13 cellular contexts compared by ENCODE assay signal in genomic region chr19:17610384-17610783, GRCh38. TPM values are rescaled to one million over a fixed set of nuclear protein-coding genes. Genes with fewer than 3 reads are reported as not detected.
DNase-seq lines count a peak whose midpoint lies in the region; ATAC-seq, FAIRE-seq and TF ChIP-seq lines count a peak whose summit lies in the region.
"Had no signal": no experiment of that assay in that cellular context is flagged by ENCODE, and none has a peak within 500 bp of the region (broad histone marks: within the 10 kb centered on the region; RNA-seq: fewer than 3 reads in every experiment).

No MANE protein-coding gene starts in this region.

- TF ChIP-seq POLR2A in HepG2 (IDR thresholded peaks at IDR 0.05; ENCODE audit: insufficient read depth in 1 of 2, low read depth in 2 of 2, low read length in 2 of 2) (no peak), right lobe of liver (IDR thresholded peaks at IDR 0.05) (no peak)

- no peak overlapping the region for H2AFZ ChIP-seq in HepG2 (ENCODE audit: low read length)

- no peak for TF ChIP-seq RAD21 in HepG2 (CRISPR knock-in tag; IDR thresholded peaks at IDR 0.05)

- TF ChIP-seq CTCF in HepG2 (CRISPR knock-in tag; IDR thresholded peaks at IDR 0.05) (no peak), right lobe of liver (IDR thresholded peaks at IDR 0.05) (no peak), epithelial cell of esophagus (IDR thresholded peaks at IDR 0.05; ENCODE audit: insufficient read depth, low read depth, low read length, missing control alignments) (no peak)

- H4K20me1 ChIP-seq in HepG2 (ENCODE audit: insufficient read depth, low read length): no peaks in the 10 kb centered on the region

- no peak overlapping the region for H3K9ac ChIP-seq in HepG2 (ENCODE audit: insufficient read depth, low read depth, low read length)

- CTCF ChIA-PET in HepG2 (lab: Yijun Ruan, JAX; ENCODE audit: low intra/inter-chr PET ratio, low total read pairs): no interaction called here

- H3K79me2 ChIP-seq in HepG2 (ENCODE audit: insufficient read depth, low read length): no peaks in the 10 kb centered on the region

- POLR2A ChIA-PET in HepG2 (lab: Yijun Ruan, JAX): no interaction called here

- H3K9me3 ChIP-seq in HepG2 (ENCODE audit: low read length): no peaks in the 10 kb centered on the region
- H3K9me3 ChIP-seq in right lobe of liver: no peaks in the 10 kb centered on the region
- no peaks in the 10 kb centered on the region for H3K9me3 ChIP-seq in T-helper 17 cell (ENCODE audit: control insufficient read depth, low read length, poor library complexity, severe bottlenecking)

- H3K4me2 ChIP-seq in HepG2 (ENCODE audit: low read depth, low read length): no peak overlapping the region

- peak overlapping the region in 1 of 3 experiments; percentile 20; a peak in 1 of 6 replicates for H3K4me3 ChIP-seq in HepG2 (replicated peaks in 1 of 3; ENCODE audit: insufficient read depth in 1 of 3, low read depth in 2 of 3, low read length in 3 of 3)
- no peak overlapping the region for H3K4me3 ChIP-seq in right lobe of liver
- H3K4me3 ChIP-seq in epithelial cell of esophagus (ENCODE audit: low read length): no peak overlapping the region

- peaks cover 19% of the 10 kb centered on the region for H3K27me3 Mint-ChIP-seq in T-helper 17 cell

- peaks cover 15% of the 10 kb centered on the region for H3K4me1 Mint-ChIP-seq in T-helper 17 cell

- no peak overlapping the region for H3K4me3 Mint-ChIP-seq in T-helper 17 cell
- H3K4me3 Mint-ChIP-seq: activated T-cell treated with anti-CD3 and anti-CD28 coated beads, Interleukin-2, amount 50 U/mL, for 4 hours; immature natural killer cell had no signal

- H3K36me3 Mint-ChIP-seq in T-helper 17 cell (ENCODE audit: low read depth): peaks cover 6% of the 10 kb centered on the region
- H3K36me3 Mint-ChIP-seq: immature natural killer cell, naive B cell had no signal

- peak; percentile 60 for FAIRE-seq in HepG2 (lab: Jason Lieb, UNC)

- no TSS peak for BruUV-seq in HepG2 (replicated peaks; lab: Mats Ljungman, UMichigan)

- no peaks in the 10 kb centered on the region for H3K36me3 ChIP-seq in HepG2 (replicated peaks in 1 of 2; ENCODE audit: control insufficient read depth in 1 of 2, insufficient read depth in 2 of 2, low read length in 2 of 2)
- no peaks in the 10 kb centered on the region for H3K36me3 ChIP-seq in right lobe of liver

- H3K4me1 ChIP-seq in HepG2 (ENCODE audit: insufficient read depth, low read length): peaks cover 28% of the 10 kb centered on the region
- peaks cover 0 to 9% (median 0%) of the 10 kb centered on the region in 4 donors for H3K4me1 ChIP-seq in right lobe of liver

- H3K27me3 ChIP-seq in HepG2 (ENCODE audit: control insufficient read depth in 1 of 2, insufficient read depth in 2 of 2, low read length in 2 of 2) (no peaks in the 10 kb centered on the region), right lobe of liver (no peaks in the 10 kb centered on the region)

- TF ChIP-seq EP300 in HepG2 (IDR thresholded peaks at IDR 0.05; ENCODE audit: low read depth in 2 of 2, low read length in 2 of 2): no peak
- no peak for TF ChIP-seq EP300 in HepG2 (CRISPR knock-in tag; IDR thresholded peaks at IDR 0.05; ENCODE audit: borderline replicate concordance)

- intact Hi-C loops in HepG2 (cut with micrococcal nuclease; ENCODE audit: unreplicated experiment): no loop called here
- intact Hi-C loops in right lobe of liver (cut with DNase I): no loop called here

- DNase-seq in HepG2 (ENCODE audit: low spot score) (peak; percentile 37), right lobe of liver (no peak), OCI-M1 (lab: John Stamatoyannopoulos, UW) (peak; percentile 29), epithelial cell of esophagus (ENCODE audit: low read depth) (peak; percentile 19), T-helper 17 cell (no peak), NCI-H748 treated with DMSO at 0.1 percent for 48 hours (lab: John Stamatoyannopoulos, UW) (no peak)
- DNase-seq: activated T-cell treated with anti-CD3 and anti-CD28 coated beads, Interleukin-2, amount 50 U/mL, for 4 hours; immature natural killer cell; naive B cell; NCI-H1436; WERI-Rb-1 had no signal

- ATAC-seq in HepG2 (no peak), right lobe of liver (no peak), GM18861 (IDR thresholded peaks at IDR 0.05; ENCODE audit: unreplicated experiment) (no peak), GM19397 (IDR thresholded peaks at IDR 0.05; ENCODE audit: unreplicated experiment) (no peak), T-helper 17 cell (no peak)
- ATAC-seq: activated T-cell treated with anti-CD3 and anti-CD28 coated beads, Interleukin-2, amount 50 U/mL, for 4 hours had no signal

- in situ Hi-C loops in HepG2 (cut with HindIII; ENCODE audit: extremely low pct_ligation_motif_present, low pct_unique_long_range_greater_than_20kb): no loop called here

- no peak overlapping the region for H3K27ac Mint-ChIP-seq in T-helper 17 cell
- H3K27ac Mint-ChIP-seq: immature natural killer cell had no signal

- H3K27ac ChIP-seq in HepG2 (ENCODE audit: extremely low read length, insufficient read depth, low read length) (no peak overlapping the region), right lobe of liver (no peak overlapping the region)
- H3K27ac ChIP-seq: WERI-Rb-1 had no signal

- 36% methylated on average over 7 of the region's 7 CpGs for WGBS in HepG2 (ENCODE audit: low lambda C conversion rate)
- WGBS in right lobe of liver (ENCODE audit: insufficient coverage, low coverage, low lambda C conversion rate, missing lambda C conversion rate): 58% methylated on average over 5 of the region's 7 CpGs

TF ChIP-seq in HepG2, 621 proteins besides CTCF, POLR2A, EP300 and RAD21 (continues in another document):
- TF ChIP-seq ZBTB8A (CRISPR knock-in tag; IDR thresholded peaks at IDR 0.05; ENCODE audit: borderline replicate concordance, low read depth) (no peak), TFE3 (CRISPR knock-in tag; IDR thresholded peaks at IDR 0.05) (0 out of 2 replicates have a peak, but pooled peaks have one; percentile 17), PCBP2 (optimal IDR thresholded peaks at IDR 0.05; ENCODE audit: low read depth, low read length, poor library complexity, severe bottlenecking) (no peak), ZNF232 (CRISPR knock-in tag; IDR thresholded peaks at IDR 0.05; ENCODE audit: borderline replicate concordance) (no peak), ZNF713 (CRISPR knock-in tag; IDR thresholded peaks at IDR 0.05) (no peak), NFYC (CRISPR knock-in tag; IDR thresholded peaks at IDR 0.05) (peak; percentile 85), THAP11 (CRISPR knock-in tag; IDR thresholded peaks at IDR 0.05) (peak; percentile 97), ZNF562 (CRISPR knock-in tag; IDR thresholded peaks at IDR 0.05; ENCODE audit: borderline replicate concordance) (no peak), RAD51 (IDR thresholded peaks at IDR 0.05; ENCODE audit: borderline replicate concordance) (peak; percentile 77), ELF3 (CRISPR knock-in tag; IDR thresholded peaks at IDR 0.05) (no peak)
- TF ChIP-seq, protein P1, sequence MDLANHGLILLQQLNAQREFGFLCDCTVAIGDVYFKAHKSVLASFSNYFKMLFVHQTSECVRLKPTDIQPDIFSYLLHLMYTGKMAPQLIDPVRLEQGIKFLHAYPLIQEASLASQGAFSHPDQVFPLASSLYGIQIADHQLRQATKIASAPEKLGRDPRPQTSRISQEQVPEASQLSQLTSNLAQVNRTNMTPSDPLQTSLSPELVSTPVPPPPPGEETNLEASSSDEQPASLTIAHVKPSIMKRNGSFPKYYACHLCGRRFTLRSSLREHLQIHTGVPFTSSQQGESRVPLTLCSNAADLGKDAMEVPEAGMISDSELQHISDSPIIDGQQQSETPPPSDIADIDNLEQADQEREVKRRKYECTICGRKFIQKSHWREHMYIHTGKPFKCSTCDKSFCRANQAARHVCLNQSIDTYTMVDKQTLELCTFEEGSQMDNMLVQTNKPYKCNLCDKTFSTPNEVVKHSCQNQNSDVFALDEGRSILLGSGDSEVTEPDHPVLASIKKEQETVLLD (CRISPR knock-in tag; IDR thresholded peaks at IDR 0.05; ENCODE audit: low read depth): no peak

RNA-seq across cellular contexts. Expression of gene COLGALT1, which starts 54.9 kb away (rescaled TPM):
- total RNA-seq in HepG2 (2016; rRNA removed; fragmentation: Illumina TruSeq; extraction: Trizol) (33.3 and 58.0 TPM in 2 replicates), right lobe of liver (10 to 100 TPM; 23.2 to 36.8 (median 31.1) TPM), T-helper 17 cell (10 to 100 TPM; 42.1 to 42.4 TPM)
- 9.3 and 10.3 TPM in 2 replicates for total RNA-seq in HepG2 (2016; cell fraction: cytosol; rRNA removed; fragmentation: Illumina TruSeq; extraction: Trizol; ENCODE audit: low read depth)
- total RNA-seq in HepG2 (2016; cell fraction: insoluble cytoplasmic fraction; rRNA removed; fragmentation: Illumina TruSeq; extraction: Trizol): 33.6 and 57.7 TPM in 2 replicates
- total RNA-seq in HepG2 (2016; cell fraction: membrane; rRNA removed; fragmentation: Illumina TruSeq; extraction: Trizol): 32.5 and 35.6 TPM in 2 replicates
- 53.1 and 65.6 TPM in 2 replicates for total RNA-seq in HepG2 (2016; cell fraction: nucleus; rRNA removed; fragmentation: Illumina TruSeq; extraction: Trizol)
- 196 and 211 TPM in 2 replicates for polyA plus RNA-seq in HepG2 (2011; rRNA removed)
- 111 and 141 TPM in 2 replicates for polyA plus RNA-seq in HepG2 (2011; cell fraction: cytosol; rRNA removed)
- 153 and 157 TPM in 2 replicates for polyA plus RNA-seq in HepG2 (2011; cell fraction: nucleus; rRNA removed)
- polyA plus RNA-seq in HepG2 (2012): 58.7 and 87.4 TPM in 2 replicates
- polyA plus RNA-seq in HepG2 (2016; cell fraction: cytosol; fragmentation: Illumina TruSeq; extraction: Trizol; ENCODE audit: low read depth): 9.2 and 9.8 TPM in 2 replicates
- polyA plus RNA-seq in HepG2 (2016; cell fraction: insoluble cytoplasmic fraction; fragmentation: Illumina TruSeq; extraction: Trizol; ENCODE audit: low read depth): 35.7 and 38.2 TPM in 2 replicates
- polyA plus RNA-seq in HepG2 (2016; cell fraction: membrane; fragmentation: Illumina TruSeq; extraction: Trizol; ENCODE audit: low read depth): 23.4 and 28.7 TPM in 2 replicates
- polyA plus RNA-seq in HepG2 (2016; cell fraction: nucleus; fragmentation: Illumina TruSeq; extraction: Trizol; ENCODE audit: insufficient read depth, low read depth): 111 TPM in 2 replicates
- polyA minus RNA-seq in HepG2 (2011; rRNA and poly(A)+ RNA removed; ENCODE audit: low replicate concordance): 360 and 644 TPM in 2 replicates
- polyA minus RNA-seq in HepG2 (2011; cell fraction: cytosol; rRNA and poly(A)+ RNA removed): 74.1 and 77.3 TPM in 2 replicates
- 32.0 and 33.2 TPM in 2 replicates for polyA minus RNA-seq in HepG2 (2011; cell fraction: nucleus; rRNA and poly(A)+ RNA removed)

Comparison
In these comparisons a context has a peak if more than half of its experiments do, and no peak if none do; other contexts are left out.
1. DNase-seq: peak in HepG2 (single experiment), OCI-M1 (single experiment) and epithelial cell of esophagus (single experiment); none in right lobe of liver (0 of 3), T-helper 17 cell (0 of 3) and NCI-H748 treated with DMSO at 0.1 percent for 48 hours (single experiment).